ENCODE assay signal across 28 cellular contexts in genomic region chr5:129500101-129500500, GRCh38. TPM values are rescaled to one million over a fixed set of nuclear protein-coding genes. Genes with fewer than 3 reads are reported as not detected.
"Had no signal": no experiment of that assay in that cellular context is flagged by ENCODE, and none has a peak within 500 bp of the region (broad histone marks: within the 10 kb centered on the region; RNA-seq: fewer than 3 reads in every experiment).

No MANE protein-coding gene starts in this region.

- H3K4me3 ChIP-seq: adrenal gland, breast epithelium, Peyer's patch, SJCRH30 had no signal

- H3K4me2 ChIP-seq: SK-N-SH had no signal

- H3K36me3 ChIP-seq: adrenal gland, breast epithelium, Peyer's patch, SJCRH30 had no signal

- H3K27ac ChIP-seq: adrenal gland, breast epithelium, Peyer's patch, RWPE1, SJCRH30, VCaP had no signal

- H3K9me3 ChIP-seq: adrenal gland, breast epithelium, Peyer's patch, SJCRH30, SK-N-SH had no signal

- DNase-seq: activated CD4-positive, alpha-beta T cell treated with anti-CD3 and anti-CD28 coated beads for 36 hours; activated CD8-positive, alpha-beta memory T cell treated with anti-CD3 and anti-CD28 coated beads, Interleukin-2, amount 50 U/mL, for 48 hours; activated CD8-positive, alpha-beta T cell treated with anti-CD3 and anti-CD28 coated beads, Interleukin-2, amount 10 ng/mL, durations not matched to agents 7 days and 5 days; activated naive CD4-positive, alpha-beta T cell treated with anti-CD3 and anti-CD28 coated beads, Interleukin-2, amount 50 U/mL, for 16 hours; activated naive CD8-positive, alpha-beta T cell treated with anti-CD3 and anti-CD28 coated beads, Interleukin-2, amount 10 ng/mL, durations not matched to agents 7 days and 5 days; activated T-cell treated with anti-CD3 and anti-CD28 coated beads, Interleukin-2, amount 50 U/mL, for 1 hour; adrenal gland; anterior cingulate cortex; caudate nucleus; cortex of kidney; NCI-H1048; NCI-H146; NCI-H187 treated with DMSO at 0.1 percent for 48 hours; NCI-H2081 treated with DMSO at 0.1 percent for 48 hours; NCI-H2171 treated with DMSO at 0.1 percent for 48 hours; NCI-H345; NCI-H510A treated with DMSO at 0.1 percent for 48 hours; NCI-H748 treated with DMSO at 0.1 percent for 48 hours; Peyer's patch; Right ventricle myocardium superior; SJCRH30; SK-N-SH; T-helper 1 cell had no signal

- H3K27me3 ChIP-seq: adrenal gland, breast epithelium, Peyer's patch, SJCRH30 had no signal

- H3K9ac ChIP-seq: SK-N-SH had no signal

- H3K4me1 ChIP-seq: adrenal gland, breast epithelium, Peyer's patch, SJCRH30 had no signal

- H3K9me2 ChIP-seq: SK-N-SH had no signal

RNA-seq across cellular contexts. Expression of gene ADAMTS19, which starts 40.0 kb away (rescaled TPM):
- total RNA-seq: activated CD4-positive, alpha-beta T cell treated with anti-CD3 and anti-CD28 coated beads for 36 hours; activated CD8-positive, alpha-beta T cell treated with anti-CD3 and anti-CD28 coated beads, Interleukin-2, amount 10 ng/mL, durations not matched to agents 7 days and 5 days; activated naive CD8-positive, alpha-beta T cell treated with anti-CD3 and anti-CD28 coated beads, Interleukin-2, amount 10 ng/mL, durations not matched to agents 7 days and 5 days; LHCN-M2; T-helper 2 cell treated with Interferon-gamma antibody and Interleukin-4, amounts not matched to agents 100 ng/mL and 5 ng/mL, for 36 hours had no signal
